In genomic region chr3:90035643-90036042, GRCh38 we compare ENCODE assay signal across 1 cellular context.
A peak's percentile ranks its signal among the peaks of the same experiment; 100 is the strongest.
TF ChIP-seq lines count a peak whose summit lies in the region.

No MANE protein-coding gene starts in this region.

TF ChIP-seq in GM12878, 131 proteins besides CTCF, POLR2A, EP300 and RAD21 (continued from another document):
- TF ChIP-seq MEF2B (IDR thresholded peaks at IDR 0.05; ENCODE audit: partially characterized antibody, poor library complexity, severe bottlenecking) (peak; percentile 80), BHLHE40 (IDR thresholded peaks at IDR 0.05; ENCODE audit: borderline replicate concordance in 1 of 2, low read depth in 2 of 2, low read length in 1 of 2) (peak in 1 of 2 experiments; percentile 67; a peak in 2 of 4 replicates), ZNF274 (IDR thresholded peaks at IDR 0.05; ENCODE audit: insufficient read depth, insufficient read length) (no peak), NR2F1 (conservative IDR thresholded peaks at IDR 0.05) (peak; percentile 34; the same call in 1 of the 2 replicates), ZBTB4 (CRISPR knock-in tag; IDR thresholded peaks at IDR 0.05) (no peak), ZNF217 (IDR thresholded peaks at IDR 0.05) (0 out of 2 replicates have a peak, but pooled peaks have one; percentile 71), SKIL (IDR thresholded peaks at IDR 0.05; ENCODE audit: low read depth, poor library complexity, severe bottlenecking) (no peak), NBN (IDR thresholded peaks at IDR 0.05) (peak; percentile 82), ATF7 (IDR thresholded peaks at IDR 0.05; ENCODE audit: low read depth) (peak; percentile 95), ZBTB11 (CRISPR knock-in tag; IDR thresholded peaks at IDR 0.05) (no peak), SP1 (IDR thresholded peaks at IDR 0.05; ENCODE audit: low read depth, low read length) (no peak), SREBF2 (IDR thresholded peaks at IDR 0.05; ENCODE audit: low read length) (no peak), PKNOX1 (IDR thresholded peaks at IDR 0.05) (peak; percentile 83), PML (IDR thresholded peaks at IDR 0.05; ENCODE audit: low read length) (no peak), MYB (IDR thresholded peaks at IDR 0.05; ENCODE audit: borderline replicate concordance, low read depth, low read length) (no peak), SIX5 (IDR thresholded peaks at IDR 0.05; ENCODE audit: low read depth, low read length, severe bottlenecking) (no peak), BCL11A (IDR thresholded peaks at IDR 0.05; ENCODE audit: low read depth, low read length) (0 out of 2 replicates have a peak, but pooled peaks have one; percentile 21), POLR2AphosphoS2 (IDR thresholded peaks at IDR 0.05; ENCODE audit: low read depth, low read length) (no peak)
TF ChIP-seq in GM12878: peak in this region for 20.
